8 cellular contexts compared by ENCODE assay signal in the genomic region with DNA sequence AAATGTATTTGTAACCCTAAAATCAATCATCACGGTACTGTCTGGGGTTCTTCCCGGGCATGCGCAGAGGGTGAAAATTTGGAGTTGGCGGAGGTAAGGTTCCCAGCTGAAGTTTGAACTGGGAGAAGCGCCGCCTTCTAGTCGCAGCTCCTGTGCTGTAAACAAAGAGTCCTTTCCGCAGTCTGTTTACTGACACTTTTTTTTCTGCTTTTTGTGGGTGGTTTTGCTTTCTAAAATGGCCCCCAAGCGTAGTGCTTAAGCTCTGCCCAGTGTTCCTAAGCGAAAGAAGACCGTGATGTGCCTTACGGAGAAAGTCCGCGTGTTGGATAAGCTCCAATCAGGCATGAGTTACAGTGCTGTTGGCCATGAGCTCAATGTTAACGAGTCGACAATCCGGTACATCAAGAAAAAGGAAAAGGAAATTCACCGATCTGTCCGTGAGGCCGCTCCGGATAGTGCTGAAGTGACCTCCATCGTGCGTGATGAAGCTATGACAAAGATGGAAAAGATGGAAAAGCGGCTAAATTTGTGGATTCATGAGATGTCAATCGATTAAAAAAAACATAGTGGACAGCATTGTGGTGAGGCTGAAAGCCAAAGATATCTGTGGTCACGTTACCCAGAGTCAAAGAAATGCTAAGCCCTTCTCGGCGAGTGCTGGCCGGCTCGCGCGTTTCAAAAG. TPM values are rescaled to one million over a fixed set of nuclear protein-coding genes. Genes with fewer than 3 reads are reported as not detected.
DNase-seq lines count a peak whose midpoint lies in the region; ATAC-seq lines count a peak whose summit lies in the region.

No MANE protein-coding gene starts in this region.

- peak overlapping the region; percentile 75 for H3K4me3 Mint-ChIP-seq in activated naive CD4-positive, alpha-beta T cell treated with anti-CD3 and anti-CD28 coated beads, Interleukin-2, amount 10 ng/mL, durations not matched to agents 7 days and 5 days

- H3K4me1 Mint-ChIP-seq in activated naive CD4-positive, alpha-beta T cell treated with anti-CD3 and anti-CD28 coated beads, Interleukin-2, amount 10 ng/mL, durations not matched to agents 7 days and 5 days, result peaks cover 36% of the 10 kb centered on the region

- no peaks in the 10 kb centered on the region for H3K27me3 Mint-ChIP-seq in activated naive CD4-positive, alpha-beta T cell treated with anti-CD3 and anti-CD28 coated beads, Interleukin-2, amount 10 ng/mL, durations not matched to agents 7 days and 5 days

- DNase-seq in DMS153 (lab: John Stamatoyannopoulos, UW), result peak; percentile 82
- peak; percentile 62 for DNase-seq in NCI-H524 treated with DMSO at 0.1 percent for 48 hours (lab: John Stamatoyannopoulos, UW)
- DNase-seq in activated naive CD4-positive, alpha-beta T cell treated with anti-CD3 and anti-CD28 coated beads, Interleukin-2, amount 10 ng/mL, durations not matched to agents 7 days and 5 days, result peak; percentile 80
- DNase-seq in glomerular endothelial cell (ENCODE audit: extremely low read depth, low read depth, low spot score), result peak; percentile 94
- DNase-seq in non-pigmented ciliary epithelial cell (ENCODE audit: low read depth), result peak; percentile 91
- DNase-seq in retina, result no peak

- ATAC-seq in GM19351 (IDR thresholded peaks at IDR 0.05; ENCODE audit: unreplicated experiment) (peak; percentile 63), HG03378 (IDR thresholded peaks at IDR 0.05; ENCODE audit: unreplicated experiment) (peak; percentile 77)

- CTCF ChIA-PET in activated naive CD4-positive, alpha-beta T cell treated with anti-CD3 and anti-CD28 coated beads, Interleukin-2, amount 10 ng/mL, durations not matched to agents 7 days and 5 days (lab: Charles Lee), result interaction anchor here (0.7 to 1.5 kb wide), 8 partner anchors 11 to 210 kb away, joined by 3 to 6 read pairs (median 4); no protein-coding TSS in a partner anchor

- peaks cover 7% of the 10 kb centered on the region for H3K36me3 Mint-ChIP-seq in activated naive CD4-positive, alpha-beta T cell treated with anti-CD3 and anti-CD28 coated beads, Interleukin-2, amount 10 ng/mL, durations not matched to agents 7 days and 5 days

- H3K27ac Mint-ChIP-seq in activated naive CD4-positive, alpha-beta T cell treated with anti-CD3 and anti-CD28 coated beads, Interleukin-2, amount 10 ng/mL, durations not matched to agents 7 days and 5 days, result peak overlapping the region; percentile 98

- peaks cover 2% of the 10 kb centered on the region for H3K9me3 Mint-ChIP-seq in activated naive CD4-positive, alpha-beta T cell treated with anti-CD3 and anti-CD28 coated beads, Interleukin-2, amount 10 ng/mL, durations not matched to agents 7 days and 5 days

RNA-seq across cellular contexts. Expression of gene CFDP1, which starts 0.6 kb away (rescaled TPM):
- total RNA-seq in glomerular endothelial cell, result 69.7 and 74.8 TPM in 2 replicates

RNA-seq across cellular contexts. Expression of gene TMEM170A, which starts 30.6 kb away (rescaled TPM):
- 10.1 and 22.6 TPM in 2 replicates for total RNA-seq in glomerular endothelial cell
